Comparison of ENCODE assay signal across 1 cellular context in genomic region chr17:81241648-81242420, GRCh38.
TF ChIP-seq lines count a peak whose summit lies in the region.

No MANE protein-coding gene starts in this region.

TF ChIP-seq in H1, 55 proteins besides CTCF, POLR2A, EP300 and RAD21 (continued from another document):
- TF ChIP-seq EGR1 (IDR thresholded peaks at IDR 0.05; ENCODE audit: borderline replicate concordance, low read depth, low read length) = 0 out of 2 replicates have a peak, but pooled peaks have one; percentile 21
- TF ChIP-seq ATF2 (IDR thresholded peaks at IDR 0.05; ENCODE audit: low read length) = no peak
